In genomic region chr9:105854056-105854782, GRCh38 we compare ENCODE assay signal across 15 cellular contexts.
DNase-seq lines count a peak whose midpoint lies in the region; ATAC-seq and TF ChIP-seq lines count a peak whose summit lies in the region.
"Had no signal": no experiment of that assay in that cellular context is flagged by ENCODE, and none has a peak within 500 bp of the region (broad histone marks: within the 10 kb centered on the region; RNA-seq: fewer than 3 reads in every experiment).

No MANE protein-coding gene starts in this region.

- H3K4me1 Mint-ChIP-seq in osteocyte (ENCODE audit: unreplicated experiment): peaks cover 45% of the 10 kb centered on the region
- H3K4me1 Mint-ChIP-seq: H9 had no signal

- peak overlapping the region; percentile 56 for H3K27ac Mint-ChIP-seq in osteocyte (ENCODE audit: unreplicated experiment)
- H3K27ac Mint-ChIP-seq: CD14-positive monocyte; CD4-positive, alpha-beta memory T cell; H9 had no signal

- ATAC-seq in GM19351 (IDR thresholded peaks at IDR 0.05; ENCODE audit: unreplicated experiment): no peak
- ATAC-seq: GM12878 had no signal

- H3K27me3 Mint-ChIP-seq in osteocyte (ENCODE audit: unreplicated experiment): no peaks in the 10 kb centered on the region
- H3K27me3 Mint-ChIP-seq: CD4-positive, alpha-beta memory T cell had no signal

- in situ Hi-C loops in SK-MEL-5 (cut with HindIII; ENCODE audit: low pct_unique_long_range_greater_than_20kb, low sequenced_read_pairs): no loop called here

- no peak overlapping the region for H3K4me3 Mint-ChIP-seq in osteocyte (ENCODE audit: unreplicated experiment)
- H3K4me3 Mint-ChIP-seq: CD14-positive monocyte; CD4-positive, alpha-beta memory T cell; H9 had no signal

- no peak for TF ChIP-seq CTCF in osteocyte (IDR thresholded peaks at IDR 0.05)

- DNase-seq in COLO829 (ENCODE audit: low spot score) (peak; percentile 80), SK-MEL-5 (ENCODE audit: low read depth, low spot score) (peak; percentile 83), dedifferentiated amniotic fluid mesenchymal stem cell (ENCODE audit: extremely low spot score) (peak; percentile 20), osteocyte (ENCODE audit: extremely low spot score, unreplicated experiment) (no peak), superior temporal gyrus (ENCODE audit: extremely low spot score) (no peak), T-helper 9 cell (no peak)
- DNase-seq: 8988T; Calu3; CD4-positive, alpha-beta memory T cell; DMS79 treated with DMSO at 0.1 percent for 48 hours; EL; H9 had no signal

- peaks cover 4% of the 10 kb centered on the region for H3K9me3 Mint-ChIP-seq in osteocyte (ENCODE audit: unreplicated experiment)
- H3K9me3 Mint-ChIP-seq: H9 had no signal

- no peaks in the 10 kb centered on the region for H3K36me3 Mint-ChIP-seq in osteocyte (ENCODE audit: unreplicated experiment)
- H3K36me3 Mint-ChIP-seq: CD14-positive monocyte; CD4-positive, alpha-beta memory T cell had no signal

Comparison
In these comparisons a context has a peak if more than half of its experiments do, and no peak if none do; other contexts are left out.
1. DNase-seq: peak in COLO829 (single experiment), SK-MEL-5 (single experiment) and dedifferentiated amniotic fluid mesenchymal stem cell (single experiment); none in osteocyte (single experiment), superior temporal gyrus (single experiment) and T-helper 9 cell (single experiment).